In genomic region chr11:73324116-73324515, GRCh38 we compare ENCODE assay signal across 14 cellular contexts. TPM values are rescaled to one million over a fixed set of nuclear protein-coding genes. Genes with fewer than 3 reads are reported as not detected.
DNase-seq lines count a peak whose midpoint lies in the region; FAIRE-seq and TF ChIP-seq lines count a peak whose summit lies in the region.
"Had no signal": no experiment of that assay in that cellular context is flagged by ENCODE, and none has a peak within 500 bp of the region (broad histone marks: within the 10 kb centered on the region; RNA-seq: fewer than 3 reads in every experiment).

No MANE protein-coding gene starts in this region.

- no peak for TF ChIP-seq EP300 in sigmoid colon (IDR thresholded peaks at IDR 0.05)

- no peak for FAIRE-seq in kidney (lab: Jason Lieb, UNC)
- FAIRE-seq: TTC549 had no signal

- 68% methylated on average over 9 of the region's 9 CpGs for WGBS in sigmoid colon, 2 donors

- H3K27ac ChIP-seq in AG04450 (ENCODE audit: low read depth, low read length) = peak overlapping the region; percentile 87
- H3K27ac ChIP-seq in kidney (ENCODE audit: low read depth in 2 of 2, low read length in 2 of 2) = peak overlapping the region; percentile 65 to 91
- peak overlapping the region; percentile 94 to 100 (median 98) for H3K27ac ChIP-seq in sigmoid colon
- H3K27ac ChIP-seq: KMS-11, PC-9 had no signal

- POLR2A ChIA-PET in AG04450 (lab: Yijun Ruan, JAX) = interaction anchor here (1.1 to 5.7 kb wide), 3 partner anchors 11 to 27 kb away, joined by 6 to 61 read pairs (median 6); partner anchors contain the start of gene ARHGEF17

- no peak overlapping the region for H3K4me3 ChIP-seq in AG04450 (ENCODE audit: low read depth, low read length)
- H3K4me3 ChIP-seq in adipocyte (ENCODE audit: low read length) = peak overlapping the region; percentile 26
- H3K4me3 ChIP-seq in kidney (ENCODE audit: low read length in 2 of 2) = no peak overlapping the region
- no peak overlapping the region for H3K4me3 ChIP-seq in sigmoid colon
- H3K4me3 ChIP-seq: PC-9 had no signal

- H3K27me3 ChIP-seq in AG04450 (ENCODE audit: control insufficient read depth, insufficient read depth, low read length) (no peaks in the 10 kb centered on the region), adipocyte (replicated peaks; ENCODE audit: control insufficient read depth, insufficient read depth, low read length) (no peaks in the 10 kb centered on the region), sigmoid colon (no peaks in the 10 kb centered on the region)

- CTCF ChIA-PET in AG04450 (lab: Charles Lee) = interaction anchor here (2.1 to 3.2 kb wide), 4 partner anchors 10 to 27 kb away, joined by 8 to 18 read pairs (median 12); no protein-coding TSS in a partner anchor

- TF ChIP-seq CTCF in AG04450 (IDR thresholded peaks at IDR 0.05; ENCODE audit: low read depth, low read length) (no peak), kidney (IDR thresholded peaks at IDR 0.05; ENCODE audit: borderline replicate concordance, extremely low read depth, insufficient read depth) (no peak), sigmoid colon (IDR thresholded peaks at IDR 0.05) (no peak)

- H3K36me3 ChIP-seq in adipocyte (ENCODE audit: control insufficient read depth, insufficient read depth, low read length, severe bottlenecking) (no peaks in the 10 kb centered on the region), kidney (ENCODE audit: control insufficient read depth in 1 of 2, insufficient read depth in 2 of 2, low read length in 2 of 2) (peaks cover 0 to 5% of the 10 kb centered on the region in 2 donors), sigmoid colon (no peaks in the 10 kb centered on the region)

- H3K9ac ChIP-seq in adipocyte (ENCODE audit: low read length) = peak overlapping the region; percentile 82
- H3K9ac ChIP-seq in kidney (ENCODE audit: low read length in 2 of 2) = peak overlapping the region; percentile 37 to 74
- H3K9ac ChIP-seq: KMS-11 had no signal

- intact Hi-C loops in kidney (cut with DNase I) = no loop called here
- intact Hi-C loops in sigmoid colon (cut with DNase I) = no loop called here

- TF ChIP-seq POLR2A in sigmoid colon (IDR thresholded peaks at IDR 0.05) = no peak

- H3K9me3 ChIP-seq in AG04450 (ENCODE audit: control insufficient read depth, insufficient read depth, low read length) (no peaks in the 10 kb centered on the region), adipocyte (ENCODE audit: control insufficient read depth, low read length) (no peaks in the 10 kb centered on the region), kidney (ENCODE audit: control insufficient read depth in 1 of 2, low read length in 2 of 2) (no peaks in the 10 kb centered on the region), sigmoid colon (no peaks in the 10 kb centered on the region)

- H3K4me1 ChIP-seq in adipocyte (ENCODE audit: control insufficient read depth, insufficient read depth, low read length) (peaks cover 70% of the 10 kb centered on the region), kidney (ENCODE audit: control insufficient read depth in 1 of 2, insufficient read depth in 1 of 2, low read depth in 1 of 2, low read length in 2 of 2) (peaks cover 40 to 84% of the 10 kb centered on the region in 2 donors), sigmoid colon (peaks cover 0 to 100% (median 97%) of the 10 kb centered on the region in 4 donors)

- no peak for DNase-seq in AG04450 (ENCODE audit: low read depth, low spot score)
- DNase-seq in adipocyte (ENCODE audit: low read depth) = no peak
- DNase-seq in kidney = no peak
- DNase-seq in sigmoid colon = peak; percentile 69
- no peak for DNase-seq in DMS153 treated with DMSO at 0.1 percent for 48 hours (lab: John Stamatoyannopoulos, UW; ENCODE audit: unreplicated experiment)
- DNase-seq in LoVo (ENCODE audit: low spot score) = no peak
- no peak for DNase-seq in NCI-H2081 (lab: John Stamatoyannopoulos, UW)
- DNase-seq in nucleus accumbens (lab: John Stamatoyannopoulos, UW) = no peak
- DNase-seq: activated T-cell treated with anti-CD3 and anti-CD28 coated beads, Interleukin-2, amount 50 U/mL, for 24 hours; cerebellar nuclear complex; GF-D8; PC-9 had no signal

RNA-seq across cellular contexts. Expression of gene ARHGEF17, which starts 16.0 kb away (rescaled TPM):
- polyA plus RNA-seq in AG04450 (2011; rRNA removed) (30.6 and 45.2 TPM in 2 replicates), kidney (ENCODE audit: insufficient read depth, low read depth, low replicate concordance) (36.6 TPM), sigmoid colon (10 to 100 TPM in 1 of 3 donors, 1 to 10 TPM in 2; 1.8 to 15.9 (median 2.4) TPM)
- 54.5 and 62.4 TPM in 2 replicates for polyA minus RNA-seq in AG04450 (2011; rRNA and poly(A)+ RNA removed)
- total RNA-seq in kidney (68.2 TPM), sigmoid colon (100 to 1,000 TPM in 1 of 4 donors, 10 to 100 TPM in 3; 38.2 to 104 (median 66.9) TPM)

RNA-seq across cellular contexts. Expression of gene P2RY6, which starts 52.0 kb away (rescaled TPM):
- polyA plus RNA-seq in AG04450 (2011; rRNA removed) (not detected in 2 replicates), kidney (ENCODE audit: insufficient read depth, low read depth, low replicate concordance) (6.7 TPM), sigmoid colon (1 to 10 TPM; 2.4 to 5.5 (median 2.5) TPM)
- polyA minus RNA-seq in AG04450 (2011; rRNA and poly(A)+ RNA removed) = not detected in 2 replicates
- total RNA-seq in kidney (17.9 TPM), sigmoid colon (1 to 10 TPM in 3 of 4 donors, not detected in 1; 1.2 to 2.6 (median 2.5) TPM)

RNA-seq across cellular contexts. Expression of gene RELT, which starts 52.1 kb away (rescaled TPM):
- polyA plus RNA-seq in AG04450 (2011; rRNA removed) = 1.1 TPM in 2 replicates
- polyA minus RNA-seq in AG04450 (2011; rRNA and poly(A)+ RNA removed) = 1.1 and 1.7 TPM in 2 replicates
- total RNA-seq in kidney = 8.7 TPM
- polyA plus RNA-seq in kidney (ENCODE audit: insufficient read depth, low read depth, low replicate concordance) = 1.0 TPM
- total RNA-seq in sigmoid colon = 1 to 10 TPM in 2 of 4 donors, under 1 TPM in 2; 0.28 to 1.8 (median 0.95) TPM
- 1 to 10 TPM in 2 of 3 donors, under 1 TPM in 1; 0.92 to 9.3 (median 1.2) TPM for polyA plus RNA-seq in sigmoid colon
